9 cellular contexts compared by ENCODE assay signal in the genomic region with DNA sequence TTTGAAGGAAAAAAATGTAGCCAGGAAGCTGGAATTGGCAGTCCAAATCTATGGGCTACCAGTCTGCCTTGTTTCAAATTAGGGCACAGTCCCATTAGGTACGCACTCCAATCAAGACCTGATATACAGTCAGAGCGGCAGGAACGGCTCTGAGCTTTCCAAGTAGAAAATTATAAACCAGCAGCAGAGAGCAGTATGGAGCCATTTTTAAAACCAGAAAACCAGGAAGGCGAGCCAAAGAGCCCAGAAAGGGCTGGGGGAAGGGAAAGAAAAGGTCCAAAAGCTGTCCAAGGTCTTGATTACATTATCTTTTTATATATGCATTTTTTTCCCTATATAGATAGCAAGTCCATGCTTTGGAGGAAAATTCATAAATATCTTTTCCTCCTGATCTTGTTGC.
DNase-seq lines count a peak whose midpoint lies in the region; ATAC-seq and TF ChIP-seq lines count a peak whose summit lies in the region.
"Had no signal": no experiment of that assay in that cellular context is flagged by ENCODE, and none has a peak within 500 bp of the region (broad histone marks: within the 10 kb centered on the region; RNA-seq: fewer than 3 reads in every experiment).

No MANE protein-coding gene starts in this region.

- no peak overlapping the region for H3K9ac ChIP-seq in fibroblast of lung (ENCODE audit: insufficient read depth, low read length)

- H3K36me3 ChIP-seq in fibroblast of lung (ENCODE audit: control insufficient read depth, insufficient read depth, low read length) = no peaks in the 10 kb centered on the region

- peaks cover 13 to 16% of the 10 kb centered on the region in 2 donors for H3K9me3 Mint-ChIP-seq in natural killer cell

- no peak overlapping the region for H2AFZ ChIP-seq in fibroblast of lung (ENCODE audit: low read length)

- intact Hi-C loops in natural killer cell (cut with micrococcal nuclease) = no loop called here

- TF ChIP-seq CTCF in fibroblast of lung (conservative IDR thresholded peaks at IDR 0.05 in 1 of 2, IDR thresholded peaks at IDR 0.05 in 1 of 2; ENCODE audit: low read depth in 1 of 2, low read length in 2 of 2) = peak; percentile 25 to 27
- TF ChIP-seq CTCF in retinal pigment epithelial cell (conservative IDR thresholded peaks at IDR 0.05; ENCODE audit: low read depth, low read length) = peak; percentile 20
- TF ChIP-seq CTCF in natural killer cell (IDR thresholded peaks at IDR 0.05) = no peak

- no peak overlapping the region for H3K4me3 Mint-ChIP-seq in natural killer cell
- H3K4me3 Mint-ChIP-seq: activated naive CD4-positive, alpha-beta T cell treated with anti-CD3 and anti-CD28 coated beads, Interleukin-2, amount 50 U/mL, for 24 hours had no signal

- H3K36me3 Mint-ChIP-seq in natural killer cell = peaks cover 8% of the 10 kb centered on the region
- H3K36me3 Mint-ChIP-seq: activated naive CD4-positive, alpha-beta T cell treated with anti-CD3 and anti-CD28 coated beads, Interleukin-2, amount 50 U/mL, for 24 hours had no signal

- no peak overlapping the region for H3K27ac Mint-ChIP-seq in natural killer cell
- H3K27ac Mint-ChIP-seq: activated naive CD4-positive, alpha-beta T cell treated with anti-CD3 and anti-CD28 coated beads, Interleukin-2, amount 50 U/mL, for 24 hours had no signal

- H3K9me3 ChIP-seq in fibroblast of lung (ENCODE audit: control insufficient read depth, insufficient read depth, low read depth, low read length) = no peaks in the 10 kb centered on the region

- no peaks in the 10 kb centered on the region for H3K4me1 ChIP-seq in fibroblast of lung (ENCODE audit: control insufficient read depth, extremely low read depth, insufficient read depth, low read length)

- H3K27ac ChIP-seq in fibroblast of lung (ENCODE audit: insufficient read depth, low read length) = no peak overlapping the region

- no peaks in the 10 kb centered on the region for H3K79me2 ChIP-seq in fibroblast of lung (ENCODE audit: control insufficient read depth, insufficient read depth, low read length)

- H3K27me3 ChIP-seq in fibroblast of lung (ENCODE audit: control insufficient read depth, insufficient read depth, low read length) = no peaks in the 10 kb centered on the region

- ATAC-seq in natural killer cell = no peak

- no peak overlapping the region for H3K4me3 ChIP-seq in fibroblast of lung (replicated peaks in 1 of 4; ENCODE audit: control extremely low read depth in 1 of 4, insufficient read depth in 1 of 4, low read depth in 3 of 4, low read length in 4 of 4)
- no peak overlapping the region for H3K4me3 ChIP-seq in retinal pigment epithelial cell (ENCODE audit: low read length)

- no peaks in the 10 kb centered on the region for H4K20me1 ChIP-seq in fibroblast of lung (ENCODE audit: control insufficient read depth, extremely low read depth, insufficient read depth, low read length)

- peaks cover 5 to 6% of the 10 kb centered on the region in 2 donors for H3K4me1 Mint-ChIP-seq in natural killer cell
- H3K4me1 Mint-ChIP-seq: activated naive CD4-positive, alpha-beta T cell treated with anti-CD3 and anti-CD28 coated beads, Interleukin-2, amount 50 U/mL, for 24 hours had no signal

- no peaks in the 10 kb centered on the region for H3K27me3 Mint-ChIP-seq in natural killer cell (ENCODE audit: low read depth in 2 of 2)
- H3K27me3 Mint-ChIP-seq: activated naive CD4-positive, alpha-beta T cell treated with anti-CD3 and anti-CD28 coated beads, Interleukin-2, amount 50 U/mL, for 24 hours had no signal

- H3K4me2 ChIP-seq in fibroblast of lung (ENCODE audit: extremely low read depth, insufficient read depth, low read length) = no peak overlapping the region

- DNase-seq in NCI-H345 (lab: John Stamatoyannopoulos, UW) (peak; percentile 3), NCI-H345 treated with DMSO at 0.1 percent for 48 hours (lab: John Stamatoyannopoulos, UW; ENCODE audit: unreplicated experiment) (no peak), NCI-H748 (lab: John Stamatoyannopoulos, UW; ENCODE audit: unreplicated experiment) (peak; percentile 34), fibroblast of lung (ENCODE audit: low read depth in 2 of 2) (peak; percentile 10 to 47), retinal pigment epithelial cell (ENCODE audit: low read depth) (no peak), COLO668 (lab: John Stamatoyannopoulos, UW; ENCODE audit: unreplicated experiment) (no peak), natural killer cell (no peak)
- DNase-seq in stimulated activated CD4-positive, alpha-beta T cell treated with anti-CD3 and anti-CD28 coated beads, Interleukin-4, amount 100 ng/mL, for 24 hours = no peak

Comparison
In these comparisons a context has a peak if more than half of its experiments do, and no peak if none do; other contexts are left out.
1. DNase-seq: peak in NCI-H345 (single experiment), NCI-H748 (single experiment) and fibroblast of lung (2 of 2); none in NCI-H345 treated with DMSO at 0.1 percent for 48 hours (single experiment), retinal pigment epithelial cell (single experiment), COLO668 (single experiment), stimulated activated CD4-positive, alpha-beta T cell treated with anti-CD3 and anti-CD28 coated beads, Interleukin-4, amount 100 ng/mL, for 24 hours (single experiment) and natural killer cell (single experiment).